23 cellular contexts compared by ENCODE assay signal in the genomic region with DNA sequence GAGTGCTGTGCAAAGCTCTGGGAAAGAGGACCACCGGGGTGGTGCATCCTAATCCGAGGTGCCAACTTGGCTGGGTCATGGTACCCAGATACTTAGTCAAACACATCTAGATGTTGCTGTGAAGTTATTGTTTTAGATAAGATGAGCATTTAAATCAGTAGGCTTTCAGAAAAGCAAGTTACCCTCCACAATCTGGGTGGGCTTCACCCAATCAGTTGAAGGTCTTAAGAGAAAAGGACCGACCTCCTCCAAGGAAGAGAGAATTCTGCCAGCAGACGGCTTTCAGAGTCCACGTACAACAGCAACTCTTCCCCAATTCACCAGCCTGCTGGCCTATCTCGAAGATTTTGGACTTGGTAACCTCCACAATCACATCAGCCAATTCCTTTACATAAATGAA.
DNase-seq lines count a peak whose midpoint lies in the region; ATAC-seq and TF ChIP-seq lines count a peak whose summit lies in the region.
"Had no signal": no experiment of that assay in that cellular context is flagged by ENCODE, and none has a peak within 500 bp of the region (broad histone marks: within the 10 kb centered on the region; RNA-seq: fewer than 3 reads in every experiment).

No MANE protein-coding gene starts in this region.

- H3K36me3 ChIP-seq in osteoblast (ENCODE audit: insufficient read depth, low read length) (no peaks in the 10 kb centered on the region), upper lobe of right lung (no peaks in the 10 kb centered on the region)
- H3K36me3 ChIP-seq: BLaER1 treated with 17β-estradiol and CSF1 and Interleukin-3, amounts not matched to agents 10 nM and 100 nM had no signal

- TF ChIP-seq CTCF in osteoblast (IDR thresholded peaks at IDR 0.05; ENCODE audit: extremely low read depth, low read depth, low read length) (no peak), upper lobe of right lung (IDR thresholded peaks at IDR 0.05) (no peak)

- no peak overlapping the region for H3K4me2 ChIP-seq in osteoblast (ENCODE audit: insufficient read depth, low read length)
- H3K4me2 ChIP-seq: A549; BLaER1 treated with 17β-estradiol and CSF1 and Interleukin-3, amounts not matched to agents 10 nM and 100 nM had no signal

- H3K27ac ChIP-seq in osteoblast (ENCODE audit: low read depth, low read length) (no peak overlapping the region), upper lobe of right lung (no peak overlapping the region)
- H3K27ac ChIP-seq: 22Rv1; A549; BLaER1 treated with 17β-estradiol and CSF1 and Interleukin-3, amounts not matched to agents 10 nM and 100 nM; C4-2B had no signal

- H3K9me3 ChIP-seq in osteoblast (ENCODE audit: low read depth, low read length) (peaks cover 2% of the 10 kb centered on the region), upper lobe of right lung (no peaks in the 10 kb centered on the region)

- no peak overlapping the region for H2AFZ ChIP-seq in osteoblast (ENCODE audit: low read length)

- ATAC-seq in upper lobe of right lung: no peak
- ATAC-seq in HG03521 (IDR thresholded peaks at IDR 0.05; ENCODE audit: unreplicated experiment): no peak
- ATAC-seq: A549; CD8-positive, alpha-beta T cell; GM12878 had no signal

- H4K20me1 ChIP-seq in osteoblast (ENCODE audit: insufficient read depth, low read length): no peaks in the 10 kb centered on the region
- H4K20me1 ChIP-seq: BLaER1 treated with 17β-estradiol and CSF1 and Interleukin-3, amounts not matched to agents 10 nM and 100 nM had no signal

- no peaks in the 10 kb centered on the region for H3K79me2 ChIP-seq in osteoblast (ENCODE audit: insufficient read depth, low read length)

- peak; percentile 33 for DNase-seq in activated effector memory CD4-positive, alpha-beta T cell treated with anti-CD3 and anti-CD28 coated beads, Interleukin-2, amount 50 U/mL, for 16 hours
- DNase-seq in activated effector memory CD4-positive, alpha-beta T cell treated with Interleukin-2 at 50 U/mL for 16 hours: no peak
- DNase-seq in osteoblast (ENCODE audit: insufficient read length, low spot score, missing footprints) (peak; percentile 14), upper lobe of right lung (peak; percentile 33)
- DNase-seq in NK-92 treated with Interleukin-12 subunit alpha and Interleukin-12 subunit beta, amount 100 ng/mL, for 24 hours (lab: John Stamatoyannopoulos, UW): no peak
- DNase-seq: AML-193; Caco-2; Calu3; CD4-positive, alpha-beta T cell; CD8-positive, alpha-beta T cell; DMS 273 treated with DMSO at 0.1 percent for 48 hours; DMS153; DMS53; DMS79; DND-41; EL; GDM1 had no signal

- H3K4me1 ChIP-seq in osteoblast (ENCODE audit: insufficient read depth, low read length) (peaks cover 10% of the 10 kb centered on the region), upper lobe of right lung (no peaks in the 10 kb centered on the region)
- H3K4me1 ChIP-seq: BLaER1 treated with 17β-estradiol and CSF1 and Interleukin-3, amounts not matched to agents 10 nM and 100 nM; Caco-2 had no signal

- no peaks in the 10 kb centered on the region for H3K27me3 ChIP-seq in osteoblast (ENCODE audit: insufficient read depth, low read length)
- no peaks in the 10 kb centered on the region for H3K27me3 ChIP-seq in upper lobe of right lung
- H3K27me3 ChIP-seq: BLaER1 treated with 17β-estradiol and CSF1 and Interleukin-3, amounts not matched to agents 10 nM and 100 nM had no signal

- no peak overlapping the region for H3K4me3 ChIP-seq in osteoblast (ENCODE audit: insufficient read depth, low read length)
- no peak overlapping the region for H3K4me3 ChIP-seq in upper lobe of right lung
- H3K4me3 ChIP-seq: A549; BLaER1 treated with 17β-estradiol and CSF1 and Interleukin-3, amounts not matched to agents 10 nM and 100 nM; GM12878 had no signal

- intact Hi-C loops in upper lobe of right lung (cut with DNase I): no loop called here

Comparison
In these comparisons a context has a peak if more than half of its experiments do, and no peak if none do; other contexts are left out.
1. DNase-seq: peak in activated effector memory CD4-positive, alpha-beta T cell treated with anti-CD3 and anti-CD28 coated beads, Interleukin-2, amount 50 U/mL, for 16 hours (single experiment), osteoblast (single experiment) and upper lobe of right lung (single experiment); none in activated effector memory CD4-positive, alpha-beta T cell treated with Interleukin-2 at 50 U/mL for 16 hours (single experiment) and NK-92 treated with Interleukin-12 subunit alpha and Interleukin-12 subunit beta, amount 100 ng/mL, for 24 hours (single experiment).